In genomic region chr12:22728989-22729388, GRCh38 we compare ENCODE assay signal across 22 cellular contexts.
A peak's percentile ranks its signal among the peaks of the same experiment; 100 is the strongest.
DNase-seq lines count a peak whose midpoint lies in the region; ATAC-seq, FAIRE-seq and TF ChIP-seq lines count a peak whose summit lies in the region.
"Had no signal": no experiment of that assay in that cellular context is flagged by ENCODE, and none has a peak within 500 bp of the region (broad histone marks: within the 10 kb centered on the region; RNA-seq: fewer than 3 reads in every experiment).

No MANE protein-coding gene starts in this region.

- FAIRE-seq in D721Med (lab: Jason Lieb, UNC): peak; percentile 74
- peak; percentile 61 for FAIRE-seq in kidney (lab: Jason Lieb, UNC)
- FAIRE-seq: G401.6, keratinocyte, urothelium cell line had no signal

- ATAC-seq in HG02798 (IDR thresholded peaks at IDR 0.05; ENCODE audit: poor library complexity, unreplicated experiment) (no peak), GM21360 (IDR thresholded peaks at IDR 0.05; ENCODE audit: unreplicated experiment) (no peak), GM19467 (IDR thresholded peaks at IDR 0.05; ENCODE audit: unreplicated experiment) (no peak)
- ATAC-seq: mucosa of descending colon had no signal

- H3K27me3 ChIP-seq in adipocyte (replicated peaks; ENCODE audit: control insufficient read depth, insufficient read depth, low read length): no peaks in the 10 kb centered on the region
- H3K27me3 ChIP-seq: heart left ventricle had no signal

- peaks cover 10% of the 10 kb centered on the region for H3K4me1 Mint-ChIP-seq in progenitor cell of endocrine pancreas (ENCODE audit: low read depth)
- H3K4me1 Mint-ChIP-seq: central memory CD8-positive, alpha-beta T cell; IgD-negative memory B cell had no signal

- no peak for DNase-seq in D721Med (ENCODE audit: insufficient read length, low spot score)
- DNase-seq in adipocyte (ENCODE audit: low read depth): no peak
- no peak for DNase-seq in kidney
- no peak for DNase-seq in progenitor cell of endocrine pancreas (ENCODE audit: low spot score, unreplicated experiment)
- DNase-seq in activated CD4-positive, alpha-beta T cell treated with anti-CD3 and anti-CD28 coated beads for 4 hours: no peak
- DNase-seq: activated T-cell treated with anti-CD3 and anti-CD28 coated beads, Interleukin-2, amount 50 U/mL, for 1 hour; heart left ventricle; mucosa of descending colon; NCI-H1105 treated with DMSO at 0.1 percent for 48 hours; posterior cingulate gyrus; SIG-M5; T1000 had no signal

- no peaks in the 10 kb centered on the region for H3K36me3 ChIP-seq in adipocyte (ENCODE audit: control insufficient read depth, insufficient read depth, low read length, severe bottlenecking)
- H3K36me3 ChIP-seq in kidney (ENCODE audit: control insufficient read depth in 1 of 2, insufficient read depth in 2 of 2, low read length in 2 of 2): no peaks in the 10 kb centered on the region
- H3K36me3 ChIP-seq: heart left ventricle had no signal

- intact Hi-C loops in kidney (cut with DNase I): no loop called here

- H3K27ac Mint-ChIP-seq in progenitor cell of endocrine pancreas: peak overlapping the region; percentile 9
- H3K27ac Mint-ChIP-seq: activated naive CD8-positive, alpha-beta T cell; IgD-negative memory B cell; stimulated activated naive CD8-positive, alpha-beta T cell treated with anti-CD3 and anti-CD28 coated beads, Interleukin-15, Interleukin-2, amounts not matched to agents 100 ng/mL and 50 ng/mL, for 24 hours had no signal

- peak overlapping the region; percentile 77 for H3K4me3 ChIP-seq in adipocyte (ENCODE audit: low read length)
- H3K4me3 ChIP-seq in kidney (ENCODE audit: low read length in 2 of 2): peak overlapping the region in 1 of 2 donors; percentile 15
- H3K4me3 ChIP-seq: mucosa of descending colon had no signal

- TF ChIP-seq CTCF in D721Med (IDR thresholded peaks at IDR 0.05; ENCODE audit: insufficient read depth, missing control alignments): no peak
- no peak for TF ChIP-seq CTCF in kidney (IDR thresholded peaks at IDR 0.05; ENCODE audit: borderline replicate concordance, extremely low read depth, insufficient read depth)
- TF ChIP-seq CTCF in progenitor cell of endocrine pancreas (IDR thresholded peaks at IDR 0.05; ENCODE audit: unreplicated experiment): no peak

- H3K27me3 Mint-ChIP-seq in progenitor cell of endocrine pancreas: no peaks in the 10 kb centered on the region

- no peaks in the 10 kb centered on the region for H3K9me3 Mint-ChIP-seq in progenitor cell of endocrine pancreas (ENCODE audit: low read depth)
- H3K9me3 Mint-ChIP-seq: central memory CD8-positive, alpha-beta T cell; stimulated activated naive CD8-positive, alpha-beta T cell treated with anti-CD3 and anti-CD28 coated beads, Interleukin-15, Interleukin-2, amounts not matched to agents 100 ng/mL and 50 ng/mL, for 24 hours had no signal

- H3K4me3 Mint-ChIP-seq in progenitor cell of endocrine pancreas (ENCODE audit: low read depth): no peak overlapping the region
- H3K4me3 Mint-ChIP-seq: activated naive CD8-positive, alpha-beta T cell; central memory CD8-positive, alpha-beta T cell; stimulated activated naive CD8-positive, alpha-beta T cell treated with anti-CD3 and anti-CD28 coated beads, Interleukin-15, Interleukin-2, amounts not matched to agents 100 ng/mL and 50 ng/mL, for 24 hours had no signal

- no peaks in the 10 kb centered on the region for H3K36me3 Mint-ChIP-seq in progenitor cell of endocrine pancreas (ENCODE audit: insufficient read depth)
- H3K36me3 Mint-ChIP-seq: activated naive CD8-positive, alpha-beta T cell; IgD-negative memory B cell had no signal

- H3K9ac ChIP-seq in adipocyte (ENCODE audit: low read length) (peak overlapping the region; percentile 58), kidney (ENCODE audit: low read length in 2 of 2) (no peak overlapping the region)

- H3K4me1 ChIP-seq in adipocyte (ENCODE audit: control insufficient read depth, insufficient read depth, low read length) (peaks cover 49% of the 10 kb centered on the region), kidney (ENCODE audit: control insufficient read depth in 1 of 2, insufficient read depth in 1 of 2, low read depth in 1 of 2, low read length in 2 of 2) (peaks cover 5 to 10% of the 10 kb centered on the region in 2 donors)

- no peak overlapping the region for H3K27ac ChIP-seq in kidney (ENCODE audit: low read depth in 2 of 2, low read length in 2 of 2)

- H3K9me3 ChIP-seq in adipocyte (ENCODE audit: control insufficient read depth, low read length): no peaks in the 10 kb centered on the region
- H3K9me3 ChIP-seq in kidney (ENCODE audit: control insufficient read depth in 1 of 2, low read length in 2 of 2): no peaks in the 10 kb centered on the region
- H3K9me3 ChIP-seq: heart left ventricle, mucosa of descending colon had no signal
